ENCODE assay signal across 8 cellular contexts in the genomic region with DNA sequence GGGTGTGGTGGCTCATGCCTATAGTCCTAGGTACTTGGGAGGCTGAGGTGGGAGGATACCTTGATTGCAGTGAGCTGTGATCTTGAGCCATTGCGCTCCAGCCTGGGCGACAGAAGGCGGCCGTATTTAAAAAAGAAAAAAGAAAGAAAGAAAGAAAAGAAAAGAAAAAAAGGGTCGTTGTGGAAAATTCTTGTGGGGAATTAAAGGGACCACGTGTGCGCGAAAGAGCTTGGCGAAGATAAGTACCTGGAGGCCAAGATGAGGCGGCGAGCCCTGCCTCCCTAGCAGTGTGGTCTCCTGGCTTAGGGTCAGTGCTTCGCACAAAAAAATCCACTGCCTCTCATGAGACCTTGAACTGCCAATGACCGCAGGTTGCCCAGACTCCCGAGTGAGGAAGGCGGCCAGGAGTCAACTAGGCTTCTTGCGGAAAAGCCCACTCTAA. TPM values are rescaled to one million over a fixed set of nuclear protein-coding genes. Genes with fewer than 3 reads are reported as not detected.
A peak's percentile ranks its signal among the peaks of the same experiment; 100 is the strongest.
DNase-seq lines count a peak whose midpoint lies in the region; ATAC-seq and TF ChIP-seq lines count a peak whose summit lies in the region.

No MANE protein-coding gene starts in this region.

- in situ Hi-C loops in KBM-7 (cut with MboI; ENCODE audit: low pct_unique_long_range_greater_than_20kb, low sequenced_read_pairs), result no loop called here

- ATAC-seq in T-cell (replicated peaks in 1 of 4) (no peak), GM21576 (IDR thresholded peaks at IDR 0.05; ENCODE audit: unreplicated experiment) (no peak)

- H3K27ac Mint-ChIP-seq in T-cell (peak overlapping the region; percentile 100), glutamatergic neuron (ENCODE audit: unreplicated experiment) (peak overlapping the region; percentile 75)

- POLR2A ChIA-PET in T-cell (lab: Charles Lee), result interaction anchor here in 1 of 2 donors (0.5 to 1.3 kb wide), 4 partner anchors 14 to 893 kb away, joined by 3 to 7 read pairs (median 4); a partner anchor contains a TSS

- H3K27me3 ChIP-seq in H7 (ENCODE audit: control insufficient read depth, insufficient read depth, low read length), result no peaks in the 10 kb centered on the region

- H3K27me3 Mint-ChIP-seq in T-cell, result no peaks in the 10 kb centered on the region
- no peaks in the 10 kb centered on the region for H3K27me3 Mint-ChIP-seq in glutamatergic neuron (ENCODE audit: unreplicated experiment)

- no peak for DNase-seq in H7
- DNase-seq in T-cell, result no peak
- DNase-seq in glutamatergic neuron, result no peak
- no peak for DNase-seq in retinal pigment epithelial cell (ENCODE audit: low read depth)
- DNase-seq in KBM-7, result no peak
- no peak for DNase-seq in effector CD8-positive, alpha-beta T cell (lab: John Stamatoyannopoulos, UW)
- no peak for DNase-seq in GM19238 (ENCODE audit: insufficient read length, low spot score)

- H3K36me3 ChIP-seq in H7 (replicated peaks; ENCODE audit: control insufficient read depth, insufficient read depth, low read length), result no peaks in the 10 kb centered on the region; the same call in none of the 2 replicates

- H3K9me3 Mint-ChIP-seq in T-cell (no peaks in the 10 kb centered on the region), glutamatergic neuron (ENCODE audit: unreplicated experiment) (peaks cover 5% of the 10 kb centered on the region)

- H3K4me1 Mint-ChIP-seq in T-cell, result peaks cover 37 to 61% (median 55%) of the 10 kb centered on the region in 3 donors
- peaks cover 5% of the 10 kb centered on the region for H3K4me1 Mint-ChIP-seq in glutamatergic neuron (ENCODE audit: low read depth, unreplicated experiment)

- CTCF ChIA-PET in T-cell (lab: Charles Lee), result interaction anchor here in 1 of 2 donors (1.3 kb wide), 2 partner anchors 75 to 91 kb away, joined by 6 to 12 read pairs; a partner anchor contains a TSS

- H3K4me3 Mint-ChIP-seq in T-cell, result peak overlapping the region; percentile 85 to 100 (median 97)
- peak overlapping the region; percentile 100 for H3K4me3 Mint-ChIP-seq in glutamatergic neuron (ENCODE audit: unreplicated experiment)

- H3K36me3 Mint-ChIP-seq in T-cell (no peaks in the 10 kb centered on the region), glutamatergic neuron (ENCODE audit: unreplicated experiment) (no peaks in the 10 kb centered on the region)

- H3K4me3 ChIP-seq in H7 (ENCODE audit: insufficient read depth, low read depth, low read length) (peak overlapping the region; percentile 91), retinal pigment epithelial cell (ENCODE audit: low read length) (peak overlapping the region; percentile 86)

- TF ChIP-seq CTCF in glutamatergic neuron (IDR thresholded peaks at IDR 0.05; ENCODE audit: partially characterized antibody, unreplicated experiment) (no peak), retinal pigment epithelial cell (conservative IDR thresholded peaks at IDR 0.05; ENCODE audit: low read depth, low read length) (no peak)

RNA-seq across cellular contexts. Expression of a gene that starts 0.7 kb away (rescaled TPM):
- total RNA-seq in H7 (2014; rRNA removed; shearing (Covaris generic)), result 111 and 115 TPM in 2 replicates
- 100 to 1,000 TPM in 3 of 5 donors, 10 to 100 TPM in 2; 79.5 to 139 (median 125) TPM for total RNA-seq in T-cell
- total RNA-seq in glutamatergic neuron (ENCODE audit: unreplicated experiment), result 96.5 TPM

RNA-seq across cellular contexts. Expression of a gene that starts 9.0 kb away (rescaled TPM):
- 70.7 and 71.5 TPM in 2 replicates for total RNA-seq in H7 (2014; rRNA removed; shearing (Covaris generic))
- 10 to 100 TPM; 18.7 to 40.7 (median 29.7) TPM for total RNA-seq in T-cell
- total RNA-seq in glutamatergic neuron (ENCODE audit: unreplicated experiment), result 39.9 TPM
